3 cellular contexts compared by ENCODE assay signal in the genomic region with DNA sequence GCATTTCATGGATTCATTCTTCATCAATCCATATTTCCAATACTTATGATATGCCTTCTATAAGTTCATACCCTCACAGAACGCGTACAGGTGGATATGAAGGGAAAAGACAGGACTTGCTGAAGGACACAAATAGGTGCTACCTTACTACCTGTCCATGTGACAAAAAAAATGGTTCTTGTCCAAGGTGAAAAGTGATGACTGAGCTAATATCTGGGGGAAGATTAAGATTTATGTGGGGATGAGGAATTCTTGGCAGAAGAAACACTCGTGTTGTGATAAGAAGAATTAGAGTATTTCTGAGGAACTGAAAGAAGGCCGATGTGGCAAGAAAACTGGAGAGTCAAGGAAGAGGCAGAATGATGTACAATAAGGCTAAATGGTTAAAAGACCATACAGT.
TF ChIP-seq lines count a peak whose summit lies in the region.

No MANE protein-coding gene starts in this region.

TF ChIP-seq in A549, 52 proteins besides CTCF, POLR2A, EP300 and RAD21:
- TF ChIP-seq, protein P1, sequence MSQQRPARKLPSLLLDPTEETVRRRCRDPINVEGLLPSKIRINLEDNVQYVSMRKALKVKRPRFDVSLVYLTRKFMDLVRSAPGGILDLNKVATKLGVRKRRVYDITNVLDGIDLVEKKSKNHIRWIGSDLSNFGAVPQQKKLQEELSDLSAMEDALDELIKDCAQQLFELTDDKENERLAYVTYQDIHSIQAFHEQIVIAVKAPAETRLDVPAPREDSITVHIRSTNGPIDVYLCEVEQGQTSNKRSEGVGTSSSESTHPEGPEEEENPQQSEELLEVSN (IDR thresholded peaks at IDR 0.05; ENCODE audit: borderline replicate concordance, low read depth), result no peak
- peak; percentile 54 for TF ChIP-seq MAFK (IDR thresholded peaks at IDR 0.05; ENCODE audit: partially characterized antibody)
- TF ChIP-seq, protein P2, sequence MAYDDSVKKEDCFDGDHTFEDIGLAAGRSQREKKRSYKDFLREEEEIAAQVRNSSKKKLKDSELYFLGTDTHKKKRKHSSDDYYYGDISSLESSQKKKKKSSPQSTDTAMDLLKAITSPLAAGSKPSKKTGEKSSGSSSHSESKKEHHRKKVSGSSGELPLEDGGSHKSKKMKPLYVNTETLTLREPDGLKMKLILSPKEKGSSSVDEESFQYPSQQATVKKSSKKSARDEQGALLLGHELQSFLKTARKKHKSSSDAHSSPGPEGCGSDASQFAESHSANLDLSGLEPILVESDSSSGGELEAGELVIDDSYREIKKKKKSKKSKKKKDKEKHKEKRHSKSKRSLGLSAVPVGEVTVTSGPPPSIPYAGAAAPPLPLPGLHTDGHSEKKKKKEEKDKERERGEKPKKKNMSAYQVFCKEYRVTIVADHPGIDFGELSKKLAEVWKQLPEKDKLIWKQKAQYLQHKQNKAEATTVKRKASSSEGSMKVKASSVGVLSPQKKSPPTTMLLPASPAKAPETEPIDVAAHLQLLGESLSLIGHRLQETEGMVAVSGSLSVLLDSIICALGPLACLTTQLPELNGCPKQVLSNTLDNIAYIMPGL (CRISPR knock-in tag; IDR thresholded peaks at IDR 0.05; ENCODE audit: borderline replicate concordance), result no peak
TF ChIP-seq in A549: peak in this region for 1.

TF ChIP-seq in IMR-90, 13 proteins besides CTCF, POLR2A, EP300 and RAD21:
- TF ChIP-seq CEBPB (IDR thresholded peaks at IDR 0.05; ENCODE audit: low read depth, low read length) (no peak), MAFK (IDR thresholded peaks at IDR 0.05; ENCODE audit: low read depth, low read length) (peak; percentile 50)

TF ChIP-seq in K562, 482 proteins besides CTCF, POLR2A, EP300 and RAD21:
- TF ChIP-seq ZBTB17 (CRISPR knock-in tag; IDR thresholded peaks at IDR 0.05), result no peak
- TF ChIP-seq NFE2 (IDR thresholded peaks at IDR 0.05; ENCODE audit: low read depth), result no peak
- TF ChIP-seq STAT5B (CRISPR knock-in tag; IDR thresholded peaks at IDR 0.05), result no peak
- TF ChIP-seq, protein P3, sequence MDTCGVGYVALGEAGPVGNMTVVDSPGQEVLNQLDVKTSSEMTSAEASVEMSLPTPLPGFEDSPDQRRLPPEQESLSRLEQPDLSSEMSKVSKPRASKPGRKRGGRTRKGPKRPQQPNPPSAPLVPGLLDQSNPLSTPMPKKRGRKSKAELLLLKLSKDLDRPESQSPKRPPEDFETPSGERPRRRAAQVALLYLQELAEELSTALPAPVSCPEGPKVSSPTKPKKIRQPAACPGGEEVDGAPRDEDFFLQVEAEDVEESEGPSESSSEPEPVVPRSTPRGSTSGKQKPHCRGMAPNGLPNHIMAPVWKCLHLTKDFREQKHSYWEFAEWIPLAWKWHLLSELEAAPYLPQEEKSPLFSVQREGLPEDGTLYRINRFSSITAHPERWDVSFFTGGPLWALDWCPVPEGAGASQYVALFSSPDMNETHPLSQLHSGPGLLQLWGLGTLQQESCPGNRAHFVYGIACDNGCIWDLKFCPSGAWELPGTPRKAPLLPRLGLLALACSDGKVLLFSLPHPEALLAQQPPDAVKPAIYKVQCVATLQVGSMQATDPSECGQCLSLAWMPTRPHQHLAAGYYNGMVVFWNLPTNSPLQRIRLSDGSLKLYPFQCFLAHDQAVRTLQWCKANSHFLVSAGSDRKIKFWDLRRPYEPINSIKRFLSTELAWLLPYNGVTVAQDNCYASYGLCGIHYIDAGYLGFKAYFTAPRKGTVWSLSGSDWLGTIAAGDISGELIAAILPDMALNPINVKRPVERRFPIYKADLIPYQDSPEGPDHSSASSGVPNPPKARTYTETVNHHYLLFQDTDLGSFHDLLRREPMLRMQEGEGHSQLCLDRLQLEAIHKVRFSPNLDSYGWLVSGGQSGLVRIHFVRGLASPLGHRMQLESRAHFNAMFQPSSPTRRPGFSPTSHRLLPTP (IDR thresholded peaks at IDR 0.05; ENCODE audit: borderline replicate concordance, extremely low read depth, insufficient read length), result no peak
- TF ChIP-seq HMGN3 (IDR thresholded peaks at IDR 0.05; ENCODE audit: borderline replicate concordance, extremely low read depth, insufficient read length, low read depth, low read length), result no peak
- peak; percentile 20; the same call in 1 of the 2 replicates for TF ChIP-seq ZNF316 (IDR thresholded peaks at IDR 0.05)
- no peak for TF ChIP-seq ETV6 (IDR thresholded peaks at IDR 0.05; ENCODE audit: borderline replicate concordance in 1 of 2, low read depth in 2 of 2, low read length in 1 of 2)
- no peak for TF ChIP-seq ETV6 (CRISPR knock-in tag; IDR thresholded peaks at IDR 0.05; ENCODE audit: borderline replicate concordance)
TF ChIP-seq in K562: peak in this region for 1.
